22 cellular contexts compared by ENCODE assay signal in the genomic region with DNA sequence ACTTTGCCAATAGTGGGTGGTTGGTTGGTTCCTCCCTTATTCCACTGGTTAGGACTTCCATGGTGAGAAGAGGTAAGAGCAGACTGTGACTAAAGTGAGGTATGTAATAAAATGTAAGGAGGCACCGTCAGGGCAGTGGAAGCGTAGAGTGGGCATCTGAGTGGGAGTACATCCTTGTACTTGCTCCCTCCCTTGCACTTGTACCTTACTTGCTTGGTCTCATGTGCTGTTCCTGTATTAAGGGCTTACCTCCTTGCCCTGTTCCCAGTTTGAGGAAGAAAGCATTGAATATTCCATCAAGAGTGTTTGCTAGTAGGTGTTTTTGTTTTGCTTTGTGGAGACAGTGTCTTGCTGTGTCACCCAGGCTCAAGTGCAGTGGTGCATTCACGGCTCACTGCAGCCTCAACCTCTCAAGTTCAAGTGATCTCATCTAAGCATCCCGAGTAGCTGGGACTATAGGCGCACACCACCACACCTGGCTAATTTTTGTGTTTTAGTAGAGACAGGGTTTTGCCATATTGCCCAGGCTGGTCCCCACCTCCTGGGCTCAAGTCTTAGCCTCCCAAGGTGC. TPM values are rescaled to one million over a fixed set of nuclear protein-coding genes. Genes with fewer than 3 reads are reported as not detected.
DNase-seq lines count a peak whose midpoint lies in the region; ATAC-seq and TF ChIP-seq lines count a peak whose summit lies in the region.
"Had no signal": no experiment of that assay in that cellular context is flagged by ENCODE, and none has a peak within 500 bp of the region (broad histone marks: within the 10 kb centered on the region; RNA-seq: fewer than 3 reads in every experiment).

No MANE protein-coding gene starts in this region.

- no peaks in the 10 kb centered on the region for H3K4me1 Mint-ChIP-seq in Calu3 (ENCODE audit: low read depth, unreplicated experiment)
- H3K4me1 Mint-ChIP-seq in naive thymus-derived CD4-positive, alpha-beta T cell: peaks cover 0 to 4% (median 0%) of the 10 kb centered on the region in 7 donors
- H3K4me1 Mint-ChIP-seq: activated naive CD4-positive, alpha-beta T cell treated with anti-CD3 and anti-CD28 coated beads, Interleukin-2, amount 10 ng/mL, durations not matched to agents 7 days and 5 days had no signal

- no peak overlapping the region for H2AFZ ChIP-seq in DND-41 (ENCODE audit: low read depth, low read length)

- H3K79me2 ChIP-seq in DND-41 (ENCODE audit: insufficient read depth, low read length): no peaks in the 10 kb centered on the region

- no peak overlapping the region for H3K9ac ChIP-seq in DND-41 (ENCODE audit: low read depth, low read length)

- no peaks in the 10 kb centered on the region for H3K4me1 ChIP-seq in DND-41 (ENCODE audit: insufficient read depth, low read length)
- H3K4me1 ChIP-seq in naive thymus-derived CD4-positive, alpha-beta T cell (ENCODE audit: control insufficient read depth in 2 of 2, insufficient read depth in 2 of 2, low read length in 2 of 2): no peaks in the 10 kb centered on the region
- H3K4me1 ChIP-seq in tibial artery: no peaks in the 10 kb centered on the region
- H3K4me1 ChIP-seq: colonic mucosa, testis had no signal

- DNase-seq in Calu3 (no peak), DND-41 (no peak), NCI-H345 treated with DMSO at 0.1 percent for 48 hours (lab: John Stamatoyannopoulos, UW; ENCODE audit: unreplicated experiment) (peak; percentile 47), tibial artery (no peak), anterior cingulate cortex (lab: John Stamatoyannopoulos, UW) (no peak), NCI-H2196 treated with DMSO at 0.1 percent for 48 hours (lab: John Stamatoyannopoulos, UW; ENCODE audit: unreplicated experiment) (no peak)
- DNase-seq in naive thymus-derived CD4-positive, alpha-beta T cell: no peak
- DNase-seq: activated CD4-positive, alpha-beta T cell treated with anti-CD3 and anti-CD28 coated beads for 4 hours; activated naive CD4-positive, alpha-beta T cell treated with anti-CD3 and anti-CD28 coated beads, Interleukin-2, amount 10 ng/mL, durations not matched to agents 7 days and 5 days; amygdala; CD4-positive, alpha-beta T cell; colonic mucosa; DMS153; effector memory CD4-positive, alpha-beta T cell; foreskin fibroblast; left colon; mesenchymal stem cell; NCI-H1105 treated with DMSO at 0.1 percent for 48 hours; NCI-H2081; NCI-H524 treated with DMSO at 0.1 percent for 48 hours; NK-92 treated with Interleukin-12 subunit alpha and Interleukin-12 subunit beta, amount 100 ng/mL, for 24 hours; testis had no signal

- TF ChIP-seq CTCF in Calu3 (IDR thresholded peaks at IDR 0.05; ENCODE audit: unreplicated experiment): no peak
- no peak for TF ChIP-seq CTCF in DND-41 (IDR thresholded peaks at IDR 0.05; ENCODE audit: borderline replicate concordance, extremely low read depth, low read length, poor library complexity, severe bottlenecking)
- no peak for TF ChIP-seq CTCF in tibial artery (IDR thresholded peaks at IDR 0.05)

- no TSS peak for BruUV-seq in Calu3 (replicated peaks; lab: Mats Ljungman, UMichigan)

- no peaks in the 10 kb centered on the region for H3K27me3 Mint-ChIP-seq in Calu3 (ENCODE audit: unreplicated experiment)
- H3K27me3 Mint-ChIP-seq in naive thymus-derived CD4-positive, alpha-beta T cell: no peaks in the 10 kb centered on the region
- H3K27me3 Mint-ChIP-seq: CD4-positive, alpha-beta T cell had no signal

- ATAC-seq in DND-41 (ENCODE audit: insufficient read depth, low read depth): peak; percentile 20; the same call in 2 of the 3 replicates
- ATAC-seq in naive thymus-derived CD4-positive, alpha-beta T cell: peak; percentile 16
- ATAC-seq: left colon had no signal

- H3K27ac ChIP-seq in DND-41 (ENCODE audit: low read length) (no peak overlapping the region), tibial artery (no peak overlapping the region)
- no peak overlapping the region for H3K27ac ChIP-seq in naive thymus-derived CD4-positive, alpha-beta T cell (ENCODE audit: low read depth, low read length)
- H3K27ac ChIP-seq: colonic mucosa, testis had no signal

- peaks cover 77% of the 10 kb centered on the region for H3K36me3 Mint-ChIP-seq in Calu3 (ENCODE audit: insufficient read depth, unreplicated experiment)
- peaks cover 0 to 52% (median 27%) of the 10 kb centered on the region in 5 donors for H3K36me3 Mint-ChIP-seq in naive thymus-derived CD4-positive, alpha-beta T cell

- H3K9me3 Mint-ChIP-seq in Calu3 (ENCODE audit: low read depth, unreplicated experiment): peaks cover 9% of the 10 kb centered on the region
- peaks cover 0 to 21% (median 13%) of the 10 kb centered on the region in 11 donors for H3K9me3 Mint-ChIP-seq in naive thymus-derived CD4-positive, alpha-beta T cell

- H3K9me3 ChIP-seq in DND-41 (ENCODE audit: insufficient read depth, low read length, severe bottlenecking): peaks cover 16% of the 10 kb centered on the region
- peaks cover 0 to 7% (median 0%) of the 10 kb centered on the region in 3 experiments for H3K9me3 ChIP-seq in naive thymus-derived CD4-positive, alpha-beta T cell (ENCODE audit: control insufficient read depth in 2 of 3, low read length in 3 of 3)
- H3K9me3 ChIP-seq in tibial artery: peaks cover 0 to 13% (median 10%) of the 10 kb centered on the region in 3 donors
- H3K9me3 ChIP-seq: colonic mucosa, testis had no signal

- CTCF ChIA-PET in Calu3 (lab: Charles Lee): interaction anchor here (0.6 kb wide), 1 partner anchor 25 kb away, joined by 3 read pairs; a partner anchor contains a TSS
- CTCF ChIA-PET in naive thymus-derived CD4-positive, alpha-beta T cell (lab: Charles Lee): no interaction called here

- H3K36me3 ChIP-seq in DND-41 (ENCODE audit: insufficient read depth, low read length) (peaks cover 30% of the 10 kb centered on the region), tibial artery (peaks cover 31 to 38% (median 32%) of the 10 kb centered on the region in 3 donors)
- peaks cover 0 to 12% (median 4%) of the 10 kb centered on the region in 3 experiments for H3K36me3 ChIP-seq in naive thymus-derived CD4-positive, alpha-beta T cell (ENCODE audit: control insufficient read depth in 2 of 3, insufficient read depth in 3 of 3, low read length in 3 of 3)

- H3K4me2 ChIP-seq in DND-41 (ENCODE audit: insufficient read depth, low read length): no peak overlapping the region

- H3K4me3 Mint-ChIP-seq in Calu3 (ENCODE audit: low read depth, unreplicated experiment): no peak overlapping the region
- no peak overlapping the region for H3K4me3 Mint-ChIP-seq in naive thymus-derived CD4-positive, alpha-beta T cell
- H3K4me3 Mint-ChIP-seq: activated naive CD4-positive, alpha-beta T cell treated with anti-CD3 and anti-CD28 coated beads, Interleukin-2, amount 10 ng/mL, durations not matched to agents 7 days and 5 days; CD4-positive, alpha-beta T cell had no signal

- peak overlapping the region; percentile 74 for H3K27ac Mint-ChIP-seq in Calu3 (ENCODE audit: unreplicated experiment)
- H3K27ac Mint-ChIP-seq in naive thymus-derived CD4-positive, alpha-beta T cell: peak overlapping the region in 2 of 9 donors; percentile 9 to 44
- H3K27ac Mint-ChIP-seq: activated naive CD4-positive, alpha-beta T cell treated with anti-CD3 and anti-CD28 coated beads, Interleukin-2, amount 10 ng/mL, durations not matched to agents 7 days and 5 days; CD4-positive, alpha-beta T cell had no signal

- POLR2A ChIA-PET in naive thymus-derived CD4-positive, alpha-beta T cell (lab: Charles Lee): interaction anchor here (1.0 kb wide), 1 partner anchor 26 kb away, joined by 3 read pairs; a partner anchor contains a TSS

- no peaks in the 10 kb centered on the region for H4K20me1 ChIP-seq in DND-41 (ENCODE audit: insufficient read depth, low read length)

- H3K4me3 ChIP-seq in DND-41 (ENCODE audit: low read depth in 1 of 2, low read length in 2 of 2): no peak overlapping the region
- no peak overlapping the region for H3K4me3 ChIP-seq in naive thymus-derived CD4-positive, alpha-beta T cell (ENCODE audit: low read length)
- no peak overlapping the region for H3K4me3 ChIP-seq in tibial artery
- H3K4me3 ChIP-seq: colonic mucosa, testis had no signal

- intact Hi-C loops in Calu3 (cut with micrococcal nuclease; ENCODE audit: unreplicated experiment): no loop called here
- intact Hi-C loops in naive thymus-derived CD4-positive, alpha-beta T cell (cut with micrococcal nuclease): no loop called here
- intact Hi-C loops in tibial artery (cut with DNase I; ENCODE audit: low total_unique reads): no loop called here

- H3K27me3 ChIP-seq in DND-41 (ENCODE audit: insufficient read depth, low read length, poor library complexity) (no peaks in the 10 kb centered on the region), tibial artery (no peaks in the 10 kb centered on the region)
- H3K27me3 ChIP-seq in naive thymus-derived CD4-positive, alpha-beta T cell (ENCODE audit: control insufficient read depth in 2 of 2, insufficient read depth in 2 of 2, low read length in 2 of 2): no peaks in the 10 kb centered on the region
- H3K27me3 ChIP-seq: colonic mucosa, testis had no signal

RNA-seq across cellular contexts. Expression of a gene that starts 25.5 kb away (rescaled TPM):
- 74.0 and 74.6 TPM in 2 replicates for total RNA-seq in Calu3 (2022)
- 100 to 1,000 TPM in 2 of 5 experiments, 10 to 100 TPM in 3; 61.1 to 105 (median 73.8) TPM for total RNA-seq in naive thymus-derived CD4-positive, alpha-beta T cell
- 10 to 100 TPM; 54.9 to 55.4 TPM for polyA plus RNA-seq in naive thymus-derived CD4-positive, alpha-beta T cell

RNA-seq across cellular contexts. Expression of a gene that starts 58.4 kb away (rescaled TPM):
- total RNA-seq in Calu3 (2022): 67.1 and 69.6 TPM in 2 replicates
- total RNA-seq in naive thymus-derived CD4-positive, alpha-beta T cell: 100 to 1,000 TPM in 1 of 5 experiments, 10 to 100 TPM in 4; 18.1 to 100 (median 29.9) TPM
- 100 to 1,000 TPM in 1 of 2 donors, 10 to 100 TPM in 1; 89.9 to 102 TPM for polyA plus RNA-seq in naive thymus-derived CD4-positive, alpha-beta T cell
